28 cellular contexts compared by ENCODE assay signal in genomic region chr11:115745545-115746265, GRCh38.
DNase-seq lines count a peak whose midpoint lies in the region; ATAC-seq, FAIRE-seq and TF ChIP-seq lines count a peak whose summit lies in the region.
"Had no signal": no experiment of that assay in that cellular context is flagged by ENCODE, and none has a peak within 500 bp of the region (broad histone marks: within the 10 kb centered on the region; RNA-seq: fewer than 3 reads in every experiment).

No MANE protein-coding gene starts in this region.

- intact Hi-C loops in naive thymus-derived CD4-positive, alpha-beta T cell (cut with micrococcal nuclease): no loop called here
- intact Hi-C loops in upper lobe of right lung (cut with DNase I): no loop called here

- H3K36me3 Mint-ChIP-seq in naive thymus-derived CD4-positive, alpha-beta T cell: no peaks in the 10 kb centered on the region
- H3K36me3 Mint-ChIP-seq: mesothelial cell of epicardium; natural killer cell treated with Interleukin-12 subunit alpha and Interleukin-12 subunit beta and Interleukin-15 and Interleukin-18, amount 100 ng/mL, for 72 hours; stimulated activated naive B cell treated with anti-CD40 and anti-IgM and Interleukin-4, amounts not matched to agents 10 μg/mL and 1 μg/mL and 100 μg/mL, for 72 hours had no signal

- no peak overlapping the region for H3K27ac ChIP-seq in naive thymus-derived CD4-positive, alpha-beta T cell (ENCODE audit: low read depth, low read length)
- no peak overlapping the region for H3K27ac ChIP-seq in upper lobe of right lung
- H3K27ac ChIP-seq: 22Rv1, SK-N-MC, testis had no signal

- H3K36me3 ChIP-seq in bronchial epithelial cell (ENCODE audit: control insufficient read depth, insufficient read depth, low read length) (no peaks in the 10 kb centered on the region), upper lobe of right lung (no peaks in the 10 kb centered on the region)
- no peaks in the 10 kb centered on the region for H3K36me3 ChIP-seq in naive thymus-derived CD4-positive, alpha-beta T cell (ENCODE audit: control insufficient read depth in 2 of 3, insufficient read depth in 3 of 3, low read length in 3 of 3)

- POLR2A ChIA-PET in naive thymus-derived CD4-positive, alpha-beta T cell (lab: Charles Lee): no interaction called here

- H3K4me3 Mint-ChIP-seq in naive thymus-derived CD4-positive, alpha-beta T cell: no peak overlapping the region
- H3K4me3 Mint-ChIP-seq: mesothelial cell of epicardium; natural killer cell treated with Interleukin-12 subunit alpha and Interleukin-12 subunit beta and Interleukin-15 and Interleukin-18, amount 100 ng/mL, for 72 hours; stimulated activated naive B cell treated with anti-CD40 and anti-IgM and Interleukin-4, amounts not matched to agents 10 μg/mL and 1 μg/mL and 100 μg/mL, for 72 hours had no signal

- H3K4me3 ChIP-seq in bronchial epithelial cell (ENCODE audit: low read depth, low read length): no peak overlapping the region
- H3K4me3 ChIP-seq in naive thymus-derived CD4-positive, alpha-beta T cell (ENCODE audit: low read length): no peak overlapping the region
- no peak overlapping the region for H3K4me3 ChIP-seq in upper lobe of right lung
- H3K4me3 ChIP-seq: SK-N-MC, testis had no signal

- H3K9me3 ChIP-seq in naive thymus-derived CD4-positive, alpha-beta T cell (ENCODE audit: control insufficient read depth in 2 of 3, low read length in 3 of 3): no peaks in the 10 kb centered on the region
- no peaks in the 10 kb centered on the region for H3K9me3 ChIP-seq in upper lobe of right lung
- H3K9me3 ChIP-seq: testis had no signal

- H3K9me3 Mint-ChIP-seq in naive thymus-derived CD4-positive, alpha-beta T cell: peaks cover 0 to 11% (median 0%) of the 10 kb centered on the region in 11 donors
- H3K9me3 Mint-ChIP-seq: mesothelial cell of epicardium; natural killer cell treated with Interleukin-12 subunit alpha and Interleukin-12 subunit beta and Interleukin-15 and Interleukin-18, amount 100 ng/mL, for 72 hours had no signal

- H3K4me1 ChIP-seq in naive thymus-derived CD4-positive, alpha-beta T cell (ENCODE audit: control insufficient read depth in 2 of 2, insufficient read depth in 2 of 2, low read length in 2 of 2): no peaks in the 10 kb centered on the region
- H3K4me1 ChIP-seq in upper lobe of right lung: no peaks in the 10 kb centered on the region

- peaks cover 0 to 25% (median 14%) of the 10 kb centered on the region in 5 donors for H3K27me3 Mint-ChIP-seq in naive thymus-derived CD4-positive, alpha-beta T cell

- DNase-seq in NCI-H2107 treated with DMSO at 0.1 percent for 48 hours (lab: John Stamatoyannopoulos, UW; ENCODE audit: unreplicated experiment): peak; percentile 15
- no peak for DNase-seq in NCI-H2107 (lab: John Stamatoyannopoulos, UW)
- DNase-seq in bronchial epithelial cell (ENCODE audit: low read depth): no peak
- DNase-seq in naive thymus-derived CD4-positive, alpha-beta T cell: no peak
- DNase-seq in SW 1271 (lab: John Stamatoyannopoulos, UW): no peak
- no peak for DNase-seq in upper lobe of right lung
- no peak for DNase-seq in activated CD4-positive, alpha-beta T cell treated with anti-CD3 and anti-CD28 coated beads for 1 hour
- no peak for DNase-seq in OCI-M2 (lab: John Stamatoyannopoulos, UW; ENCODE audit: unreplicated experiment)
- DNase-seq: activated naive CD4-positive, alpha-beta T cell; activated T-cell treated with anti-CD3 and anti-CD28 coated beads, Interleukin-2, amount 50 U/mL, for 1 hour; cortex of kidney; Karpas-422; NCI-H187 treated with DMSO at 0.1 percent for 48 hours; NCI-H510A treated with DMSO at 0.1 percent for 48 hours; stimulated activated CD4-positive, alpha-beta T cell treated with anti-CD3 and anti-CD28 coated beads, Interleukin-2, amount 100 ng/mL, for 48 hours; stimulated activated naive B cell treated with anti-CD40 and anti-IgM and Interleukin-4, amounts not matched to agents 10 μg/mL and 1 μg/mL and 100 μg/mL, for 72 hours; testis had no signal

- TF ChIP-seq CTCF in bronchial epithelial cell (IDR thresholded peaks at IDR 0.05; ENCODE audit: insufficient read depth, low read length, severe bottlenecking): no peak
- no peak for TF ChIP-seq CTCF in upper lobe of right lung (IDR thresholded peaks at IDR 0.05)

- no peak overlapping the region for H3K27ac Mint-ChIP-seq in naive thymus-derived CD4-positive, alpha-beta T cell
- H3K27ac Mint-ChIP-seq: mesothelial cell of epicardium; natural killer cell treated with Interleukin-12 subunit alpha and Interleukin-12 subunit beta and Interleukin-15 and Interleukin-18, amount 100 ng/mL, for 72 hours; progenitor cell of endocrine pancreas; stimulated activated naive B cell treated with anti-CD40 and anti-IgM and Interleukin-4, amounts not matched to agents 10 μg/mL and 1 μg/mL and 100 μg/mL, for 72 hours had no signal

- CTCF ChIA-PET in naive thymus-derived CD4-positive, alpha-beta T cell (lab: Charles Lee): no interaction called here

- no peaks in the 10 kb centered on the region for H3K4me1 Mint-ChIP-seq in naive thymus-derived CD4-positive, alpha-beta T cell
- H3K4me1 Mint-ChIP-seq: stimulated activated naive B cell treated with anti-CD40 and anti-IgM and Interleukin-4, amounts not matched to agents 10 μg/mL and 1 μg/mL and 100 μg/mL, for 72 hours had no signal

- peak; percentile 55 for FAIRE-seq in bronchial epithelial cell (lab: Jason Lieb, UNC)
- FAIRE-seq: endometrium, GM19239, HTR-8/SVneo, RCC 7860 had no signal

- peaks cover 2% of the 10 kb centered on the region for H3K27me3 ChIP-seq in bronchial epithelial cell (ENCODE audit: control insufficient read depth, insufficient read depth, low read length)
- H3K27me3 ChIP-seq in naive thymus-derived CD4-positive, alpha-beta T cell (ENCODE audit: control insufficient read depth in 2 of 2, insufficient read depth in 2 of 2, low read length in 2 of 2): no peaks in the 10 kb centered on the region
- peaks cover 13% of the 10 kb centered on the region for H3K27me3 ChIP-seq in upper lobe of right lung
- H3K27me3 ChIP-seq: testis had no signal

- ATAC-seq in naive thymus-derived CD4-positive, alpha-beta T cell: peak; percentile 22
- ATAC-seq in upper lobe of right lung: no peak
- ATAC-seq: activated CD4-positive, CD25-positive, alpha-beta regulatory T cell treated with anti-CD3 and anti-CD28 coated beads, Interleukin-2, amount 50 U/mL, for 24 hours; left lobe of liver; natural killer cell treated with Interleukin-12 subunit alpha and Interleukin-12 subunit beta and Interleukin-15 and Interleukin-18, amount 100 ng/mL, for 72 hours; stimulated activated naive B cell treated with anti-CD40 and anti-IgM and Interleukin-4, amounts not matched to agents 10 μg/mL and 1 μg/mL and 100 μg/mL, for 72 hours had no signal
